ENCODE assay signal across 8 cellular contexts in the genomic region with DNA sequence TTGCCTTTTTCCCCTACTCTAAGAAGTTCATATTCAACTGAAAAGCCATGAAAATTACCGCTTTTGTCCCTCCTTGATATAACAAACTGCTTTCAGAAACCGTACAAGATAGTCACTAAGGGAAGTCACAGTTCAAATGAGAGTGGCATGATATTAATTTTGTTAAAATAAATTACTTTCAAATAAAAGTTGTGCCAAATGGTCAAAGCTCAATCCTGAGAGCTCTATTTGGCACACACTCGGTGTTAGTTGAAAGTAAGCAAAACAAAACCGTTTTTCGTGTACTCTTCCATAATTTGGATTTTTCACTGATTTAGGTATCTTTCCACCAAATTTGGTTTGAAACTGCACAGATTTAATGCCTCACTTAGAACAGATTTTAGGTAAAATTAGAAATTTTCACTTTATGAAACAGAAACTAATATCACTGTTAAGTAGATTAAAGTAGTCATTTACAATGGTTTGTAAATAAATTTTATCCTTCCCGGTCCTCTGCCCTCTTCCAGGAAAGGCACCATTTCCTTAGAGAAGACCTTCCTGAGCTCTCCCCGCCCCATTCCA. TPM values are rescaled to one million over a fixed set of nuclear protein-coding genes. Genes with fewer than 3 reads are reported as not detected.
A peak's percentile ranks its signal among the peaks of the same experiment; 100 is the strongest.
DNase-seq lines count a peak whose midpoint lies in the region; TF ChIP-seq lines count a peak whose summit lies in the region.

No MANE protein-coding gene starts in this region.

- H3K9me3 Mint-ChIP-seq in chondrocyte (ENCODE audit: low read depth), result no peaks in the 10 kb centered on the region

- peaks cover 12% of the 10 kb centered on the region for H3K79me2 ChIP-seq in ACC112 (ENCODE audit: control insufficient read depth, insufficient read depth, low read length, unreplicated experiment)

- H3K4me3 Mint-ChIP-seq in chondrocyte (ENCODE audit: unreplicated experiment), result peak overlapping the region; percentile 99

- H2AFZ ChIP-seq in ACC112 (ENCODE audit: low read length, unreplicated experiment), result peak overlapping the region; percentile 95

- H3K27ac ChIP-seq in ACC112 (ENCODE audit: low read depth, low read length), result peak overlapping the region; percentile 76
- peak overlapping the region; percentile 89 for H3K27ac ChIP-seq in HUES6 (ENCODE audit: low read depth, low read length)

- no peak for TF ChIP-seq CTCF in chondrocyte (IDR thresholded peaks at IDR 0.05)

- H3K36me3 ChIP-seq in ACC112 (ENCODE audit: insufficient read depth, low read length), result no peaks in the 10 kb centered on the region
- H3K36me3 ChIP-seq in HUES6 (ENCODE audit: control insufficient read depth, insufficient read depth, low read length), result no peaks in the 10 kb centered on the region
- no peaks in the 10 kb centered on the region for H3K36me3 ChIP-seq in mucosa of stomach (ENCODE audit: control insufficient read depth, insufficient read depth, low read length)

- DNase-seq in chondrocyte (ENCODE audit: low spot score), result no peak
- DNase-seq in dedifferentiated amniotic fluid mesenchymal stem cell (ENCODE audit: extremely low spot score), result no peak
- DNase-seq in stimulated activated CD4-positive, alpha-beta T cell treated with anti-CD3 and anti-CD28 coated beads, Interleukin-2, amount 100 ng/mL, for 24 hours, result no peak
- DNase-seq in stimulated activated CD4-positive, alpha-beta T cell treated with anti-CD3 and anti-CD28 coated beads, Interleukin-2, amount 100 ng/mL, for 48 hours, result no peak
- DNase-seq in midbrain (lab: John Stamatoyannopoulos, UW), result no peak

- H3K36me3 Mint-ChIP-seq in chondrocyte (ENCODE audit: low read depth), result peaks cover 1% of the 10 kb centered on the region

- no peaks in the 10 kb centered on the region for H3K9me3 ChIP-seq in HUES6 (ENCODE audit: control insufficient read depth, insufficient read depth, low read depth, low read length)
- H3K9me3 ChIP-seq in mucosa of stomach (ENCODE audit: control insufficient read depth, low read length), result no peaks in the 10 kb centered on the region

- peaks cover 6% of the 10 kb centered on the region for H3K27me3 Mint-ChIP-seq in chondrocyte (ENCODE audit: low read depth)

- peak overlapping the region; percentile 98 for H3K27ac Mint-ChIP-seq in chondrocyte (ENCODE audit: unreplicated experiment)

- peak overlapping the region; percentile 94 for H3K9ac ChIP-seq in HUES6 (ENCODE audit: low read length)
- H3K9ac ChIP-seq in mucosa of stomach (ENCODE audit: low read length), result peak overlapping the region; percentile 95

- H3K27me3 ChIP-seq in ACC112 (ENCODE audit: insufficient read depth, low read length) (no peaks in the 10 kb centered on the region), HUES6 (ENCODE audit: control insufficient read depth, insufficient read depth, low read length) (no peaks in the 10 kb centered on the region), mucosa of stomach (ENCODE audit: control insufficient read depth, insufficient read depth, low read length) (no peaks in the 10 kb centered on the region)

- H3K4me1 ChIP-seq in ACC112 (ENCODE audit: control insufficient read depth, insufficient read depth, low read length, unreplicated experiment) (peaks cover 23% of the 10 kb centered on the region), HUES6 (ENCODE audit: control insufficient read depth, insufficient read depth, low read length) (peaks cover 16% of the 10 kb centered on the region; the same call in 1 of the 2 replicates), mucosa of stomach (ENCODE audit: control insufficient read depth, insufficient read depth, low read length) (peaks cover 16% of the 10 kb centered on the region)

- peaks cover 43% of the 10 kb centered on the region for H3K4me1 Mint-ChIP-seq in chondrocyte (ENCODE audit: low read depth)

- H3K4me3 ChIP-seq in ACC112 (ENCODE audit: low read depth, low read length) (peak overlapping the region; percentile 99), HUES6 (ENCODE audit: low read depth, low read length) (peak overlapping the region; percentile 78), mucosa of stomach (ENCODE audit: low read length) (peak overlapping the region; percentile 79)

RNA-seq across cellular contexts. Expression of a gene that starts 0.7 kb away (rescaled TPM):
- total RNA-seq in chondrocyte, result 19.3 to 36.3 TPM (median 24.1 TPM) in 3 replicates
